1 cellular context compared by ENCODE assay signal in genomic region chr14:64956697-64957412, GRCh38.
TF ChIP-seq lines count a peak whose summit lies in the region.

No MANE protein-coding gene starts in this region.

TF ChIP-seq in WTC11, 78 proteins besides CTCF, POLR2A, EP300 and RAD21 (continued from another document):
- no peak for TF ChIP-seq E2F1 (CRISPR knock-in tag; IDR thresholded peaks at IDR 0.05)
